In genomic region chr2:119517433-119517832, GRCh38 we compare ENCODE assay signal across 8 cellular contexts. TPM values are rescaled to one million over a fixed set of nuclear protein-coding genes. Genes with fewer than 3 reads are reported as not detected.
DNase-seq lines count a peak whose midpoint lies in the region; ATAC-seq and TF ChIP-seq lines count a peak whose summit lies in the region.

No MANE protein-coding gene starts in this region.

- peak; percentile 73 for ATAC-seq in GM18858 (IDR thresholded peaks at IDR 0.05; ENCODE audit: unreplicated experiment)
- ATAC-seq in HG02973 (IDR thresholded peaks at IDR 0.05; ENCODE audit: unreplicated experiment): peak; percentile 78
- peak; percentile 68 for ATAC-seq in activated CD8-positive, alpha-beta T cell treated with anti-CD3 and anti-CD28 coated beads for 36 hours

- no peaks in the 10 kb centered on the region for H3K9me3 ChIP-seq in effector memory CD4-positive, alpha-beta T cell (ENCODE audit: control insufficient read depth, low read length)

- H3K4me3 ChIP-seq in effector memory CD4-positive, alpha-beta T cell (ENCODE audit: insufficient read depth, low read depth, low read length, poor library complexity, severe bottlenecking): no peak overlapping the region

- H3K36me3 Mint-ChIP-seq in activated CD8-positive, alpha-beta T cell treated with anti-CD3 and anti-CD28 coated beads for 36 hours (ENCODE audit: low read depth): no peaks in the 10 kb centered on the region

- H3K27me3 Mint-ChIP-seq in activated CD8-positive, alpha-beta T cell treated with anti-CD3 and anti-CD28 coated beads for 36 hours: peaks cover 23% of the 10 kb centered on the region

- no peak overlapping the region for H3K27ac Mint-ChIP-seq in activated CD8-positive, alpha-beta T cell treated with anti-CD3 and anti-CD28 coated beads for 36 hours

- H3K4me1 ChIP-seq in effector memory CD4-positive, alpha-beta T cell (ENCODE audit: control insufficient read depth, insufficient read depth, low read length, poor library complexity, severe bottlenecking): no peaks in the 10 kb centered on the region

- no peak overlapping the region for H3K27ac ChIP-seq in C4-2B
- no peak overlapping the region for H3K27ac ChIP-seq in effector memory CD4-positive, alpha-beta T cell (ENCODE audit: insufficient read depth, low read length, poor library complexity, severe bottlenecking)

- H3K4me3 Mint-ChIP-seq in activated CD8-positive, alpha-beta T cell treated with anti-CD3 and anti-CD28 coated beads for 36 hours: no peak overlapping the region

- H3K9me3 Mint-ChIP-seq in activated CD8-positive, alpha-beta T cell treated with anti-CD3 and anti-CD28 coated beads for 36 hours: no peaks in the 10 kb centered on the region

- H3K4me1 Mint-ChIP-seq in activated CD8-positive, alpha-beta T cell treated with anti-CD3 and anti-CD28 coated beads for 36 hours (ENCODE audit: low read depth): no peaks in the 10 kb centered on the region

- POLR2A ChIA-PET in activated CD8-positive, alpha-beta T cell treated with anti-CD3 and anti-CD28 coated beads for 36 hours (lab: Charles Lee): no interaction called here

- CTCF ChIA-PET in activated CD8-positive, alpha-beta T cell treated with anti-CD3 and anti-CD28 coated beads for 36 hours (lab: Charles Lee): interaction anchor here (1.0 to 2.0 kb wide), 6 partner anchors 10 to 657 kb away, joined by 3 to 6 read pairs (median 4); no protein-coding TSS in a partner anchor

- H3K36me3 ChIP-seq in effector memory CD4-positive, alpha-beta T cell (ENCODE audit: control insufficient read depth, insufficient read depth, low read length): no peaks in the 10 kb centered on the region

- TF ChIP-seq CTCF in C4-2B (conservative IDR thresholded peaks at IDR 0.05): peak; percentile 80
- peak; percentile 75 for TF ChIP-seq CTCF in activated CD8-positive, alpha-beta T cell treated with anti-CD3 and anti-CD28 coated beads for 36 hours (IDR thresholded peaks at IDR 0.05)

- H3K27me3 ChIP-seq in effector memory CD4-positive, alpha-beta T cell (replicated peaks; ENCODE audit: control insufficient read depth, insufficient read depth, low read length, poor library complexity, severe bottlenecking): peaks cover 5% of the 10 kb centered on the region

- peak; percentile 54 for DNase-seq in NCI-H2196 (lab: John Stamatoyannopoulos, UW; ENCODE audit: unreplicated experiment)
- DNase-seq in activated CD8-positive, alpha-beta T cell treated with anti-CD3 and anti-CD28 coated beads for 36 hours: peak; percentile 69
- DNase-seq in foreskin melanocyte: peak; percentile 19
- DNase-seq in retina: peak; percentile 26
- DNase-seq in effector memory CD4-positive, alpha-beta T cell: no peak

- intact Hi-C loops in activated CD8-positive, alpha-beta T cell treated with anti-CD3 and anti-CD28 coated beads for 36 hours (cut with micrococcal nuclease): no loop called here

RNA-seq across cellular contexts. Expression of gene SCTR, which starts 6.8 kb away (rescaled TPM):
- not detected for total RNA-seq in activated CD8-positive, alpha-beta T cell treated with anti-CD3 and anti-CD28 coated beads for 36 hours

RNA-seq across cellular contexts. Expression of gene CFAP221, which starts 26.8 kb away (rescaled TPM):
- total RNA-seq in activated CD8-positive, alpha-beta T cell treated with anti-CD3 and anti-CD28 coated beads for 36 hours: not detected

Comparison
In these comparisons a context has a peak if more than half of its experiments do, and no peak if none do; other contexts are left out.
1. DNase-seq: peak in NCI-H2196 (single experiment), activated CD8-positive, alpha-beta T cell treated with anti-CD3 and anti-CD28 coated beads for 36 hours (single experiment), foreskin melanocyte (single experiment) and retina (single experiment); none in effector memory CD4-positive, alpha-beta T cell (0 of 3).
2. Peak in every context shown above with its lines, with median percentiles within 50 percentile points of each other: ATAC-seq.